Comparison of ENCODE assay signal across 9 cellular contexts in the genomic region with DNA sequence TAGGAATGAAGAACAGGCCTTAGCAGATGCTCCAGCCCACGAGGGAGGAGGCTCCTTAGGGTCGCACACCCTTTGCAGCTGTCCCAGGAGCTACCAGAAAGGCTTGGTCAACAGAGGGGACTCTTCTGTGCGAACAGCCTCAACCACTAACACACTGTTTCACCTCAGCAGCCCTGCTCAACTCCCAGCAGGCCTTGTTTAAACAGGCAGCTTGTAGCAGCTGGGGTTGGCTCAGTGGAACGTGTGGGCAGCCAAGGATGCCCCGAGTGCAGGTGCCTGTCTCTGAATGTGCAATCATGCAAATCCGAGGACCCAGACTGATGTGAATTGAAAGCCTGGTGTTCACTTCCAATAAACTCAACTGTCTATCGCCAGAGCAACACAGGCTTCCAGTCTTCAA.
A peak's percentile ranks its signal among the peaks of the same experiment; 100 is the strongest.
DNase-seq lines count a peak whose midpoint lies in the region; ATAC-seq, FAIRE-seq and TF ChIP-seq lines count a peak whose summit lies in the region.
"Had no signal": no experiment of that assay in that cellular context is flagged by ENCODE, and none has a peak within 500 bp of the region (broad histone marks: within the 10 kb centered on the region; RNA-seq: fewer than 3 reads in every experiment).

No MANE protein-coding gene starts in this region.

- H3K4me1 ChIP-seq in CD8-positive, alpha-beta memory T cell (ENCODE audit: insufficient read depth, low read length), result peaks cover 12% of the 10 kb centered on the region
- no peaks in the 10 kb centered on the region for H3K4me1 ChIP-seq in suprapubic skin

- DNase-seq in GM18507 (ENCODE audit: extremely low spot score, insufficient read length, low read depth), result peak; percentile 44
- no peak for DNase-seq in central memory CD8-positive, alpha-beta T cell (ENCODE audit: low spot score in 2 of 2)
- no peak for DNase-seq in GOT3 (lab: John Stamatoyannopoulos, UW)
- DNase-seq in CD8-positive, alpha-beta memory T cell, result no peak
- no peak for DNase-seq in suprapubic skin (ENCODE audit: low spot score in 2 of 2)
- DNase-seq in NOMO-1 treated with DMSO at 0.1 percent for 48 hours (lab: John Stamatoyannopoulos, UW; ENCODE audit: unreplicated experiment), result no peak

- no peak for TF ChIP-seq CTCF in suprapubic skin (IDR thresholded peaks at IDR 0.05)

- no peaks in the 10 kb centered on the region for H3K9me3 ChIP-seq in CD8-positive, alpha-beta memory T cell (ENCODE audit: low read length)
- no peaks in the 10 kb centered on the region for H3K9me3 ChIP-seq in suprapubic skin

- H3K4me3 Mint-ChIP-seq in central memory CD8-positive, alpha-beta T cell, result no peak overlapping the region
- no peak overlapping the region for H3K4me3 Mint-ChIP-seq in CD8-positive, alpha-beta memory T cell

- H3K36me3 Mint-ChIP-seq in central memory CD8-positive, alpha-beta T cell (ENCODE audit: insufficient read depth), result peaks cover 5% of the 10 kb centered on the region
- H3K36me3 Mint-ChIP-seq in CD8-positive, alpha-beta memory T cell, result peaks cover 0 to 17% (median 3%) of the 10 kb centered on the region in 3 donors

- FAIRE-seq in GM18507 (lab: Jason Lieb, UNC), result peak; percentile 97
- FAIRE-seq: K562 had no signal

- POLR2A ChIA-PET in CD8-positive, alpha-beta memory T cell (lab: Charles Lee), result no interaction called here

- WGBS in suprapubic skin, result 88% methylated on average over 7 of the region's 7 CpGs

- H3K4me1 Mint-ChIP-seq in central memory CD8-positive, alpha-beta T cell, result peaks cover 20% of the 10 kb centered on the region
- H3K4me1 Mint-ChIP-seq in CD8-positive, alpha-beta memory T cell, result peaks cover 21 to 38% (median 24%) of the 10 kb centered on the region in 3 donors

- no peak for TF ChIP-seq EP300 in suprapubic skin (IDR thresholded peaks at IDR 0.05)

- CTCF ChIA-PET in CD8-positive, alpha-beta memory T cell (lab: Charles Lee), result no interaction called here

- H3K27me3 Mint-ChIP-seq in central memory CD8-positive, alpha-beta T cell, result no peaks in the 10 kb centered on the region
- H3K27me3 Mint-ChIP-seq in CD8-positive, alpha-beta memory T cell, result peaks cover 3 to 5% of the 10 kb centered on the region in 2 donors

- H3K4me3 ChIP-seq in CD8-positive, alpha-beta memory T cell (ENCODE audit: low read length), result no peak overlapping the region
- H3K4me3 ChIP-seq in suprapubic skin, result no peak overlapping the region
- H3K4me3 ChIP-seq: K562 had no signal

- ATAC-seq in GM21390 (IDR thresholded peaks at IDR 0.05; ENCODE audit: unreplicated experiment), result peak; percentile 91
- peak; percentile 90 for ATAC-seq in HG03558 (IDR thresholded peaks at IDR 0.05; ENCODE audit: extremely low read depth, unreplicated experiment)
- ATAC-seq in central memory CD8-positive, alpha-beta T cell (replicated peaks; ENCODE audit: extremely low read depth, poor library complexity, severe bottlenecking), result peak; percentile 46
- ATAC-seq: K562 had no signal

- no peaks in the 10 kb centered on the region for H3K36me3 ChIP-seq in CD8-positive, alpha-beta memory T cell (ENCODE audit: insufficient read depth, low read length)
- H3K36me3 ChIP-seq in suprapubic skin, result no peaks in the 10 kb centered on the region

- no peak for TF ChIP-seq POLR2A in suprapubic skin (IDR thresholded peaks at IDR 0.05)

- no peak overlapping the region for H3K27ac ChIP-seq in CD8-positive, alpha-beta memory T cell (ENCODE audit: low read depth, low read length)
- H3K27ac ChIP-seq in suprapubic skin, result no peak overlapping the region

- H3K9me3 Mint-ChIP-seq in central memory CD8-positive, alpha-beta T cell, result no peaks in the 10 kb centered on the region
- peaks cover 0 to 10% (median 3%) of the 10 kb centered on the region in 5 donors for H3K9me3 Mint-ChIP-seq in CD8-positive, alpha-beta memory T cell

- H3K27ac Mint-ChIP-seq in central memory CD8-positive, alpha-beta T cell (ENCODE audit: low read depth), result no peak overlapping the region
- H3K27ac Mint-ChIP-seq in CD8-positive, alpha-beta memory T cell, result peak overlapping the region in 3 of 8 donors; percentile 20 to 78 (median 71)

- no peaks in the 10 kb centered on the region for H3K27me3 ChIP-seq in CD8-positive, alpha-beta memory T cell (ENCODE audit: insufficient read depth, low read length, poor library complexity, severe bottlenecking)
- H3K27me3 ChIP-seq in suprapubic skin, result no peaks in the 10 kb centered on the region
